In the genomic region with DNA sequence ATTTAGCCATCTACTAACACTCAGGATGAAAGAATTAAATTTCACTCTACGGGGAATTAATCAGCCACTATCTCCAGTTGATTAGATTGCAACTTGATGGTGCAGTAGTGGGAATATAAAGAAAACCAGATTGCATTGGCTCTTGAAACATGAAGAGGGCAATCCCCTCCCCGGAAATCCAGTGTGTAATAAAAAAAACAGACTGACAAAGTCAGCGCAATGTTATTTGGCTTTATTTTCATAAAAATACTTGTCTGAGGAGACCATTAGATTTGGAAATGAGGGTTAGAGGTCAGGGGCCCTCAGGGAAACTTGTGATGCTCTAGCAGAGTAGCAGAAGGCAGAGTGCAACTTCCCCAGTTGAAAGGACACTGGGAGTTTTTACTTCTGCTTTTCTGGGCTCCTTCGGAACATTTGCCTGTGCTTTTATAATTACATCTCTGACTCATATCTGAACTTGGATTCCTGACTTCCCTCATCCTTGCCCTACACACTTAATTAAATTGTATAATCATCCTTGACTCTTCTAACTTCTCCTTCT, we compare ENCODE assay signal across 8 cellular contexts.
A peak's percentile ranks its signal among the peaks of the same experiment; 100 is the strongest.
DNase-seq lines count a peak whose midpoint lies in the region; ATAC-seq and TF ChIP-seq lines count a peak whose summit lies in the region.

No MANE protein-coding gene starts in this region.

- POLR2A ChIA-PET in WTC11 (lab: Charles Lee) = no interaction called here

- H3K4me3 ChIP-seq in GM23338 (no peak overlapping the region), thoracic aorta (peak overlapping the region; percentile 30), prostate gland (no peak overlapping the region)

- no peaks in the 10 kb centered on the region for H4K20me1 ChIP-seq in GM23338 (replicated peaks; ENCODE audit: insufficient read depth)

- H3K27ac Mint-ChIP-seq in GM23338 = no peak overlapping the region
- no peak overlapping the region for H3K27ac Mint-ChIP-seq in WTC11
- H3K27ac Mint-ChIP-seq in activated naive CD4-positive, alpha-beta T cell treated with anti-CD3 and anti-CD28 coated beads, Interleukin-2, amount 10 ng/mL, durations not matched to agents 7 days and 5 days = no peak overlapping the region

- intact Hi-C loops in prostate gland (cut with DNase I) = no loop called here

- CTCF ChIA-PET in WTC11 (lab: Charles Lee) = interaction anchor here (1.4 to 3.0 kb wide), 3 partner anchors 8 to 265 kb away, joined by 5 to 9 read pairs (median 8); no protein-coding TSS in a partner anchor
- CTCF ChIA-PET in activated naive CD4-positive, alpha-beta T cell treated with anti-CD3 and anti-CD28 coated beads, Interleukin-2, amount 10 ng/mL, durations not matched to agents 7 days and 5 days (lab: Charles Lee) = no interaction called here

- H3K9me3 Mint-ChIP-seq in GM23338 (peaks cover 17% of the 10 kb centered on the region; the same call in 2 of the 3 replicates), WTC11 (peaks cover 27% of the 10 kb centered on the region)
- H3K9me3 Mint-ChIP-seq in activated naive CD4-positive, alpha-beta T cell treated with anti-CD3 and anti-CD28 coated beads, Interleukin-2, amount 10 ng/mL, durations not matched to agents 7 days and 5 days = peaks cover 4% of the 10 kb centered on the region

- H3K4me1 ChIP-seq in GM23338 (ENCODE audit: insufficient read depth) = peaks cover 20% of the 10 kb centered on the region
- peaks cover 16 to 44% of the 10 kb centered on the region in 2 donors for H3K4me1 ChIP-seq in thoracic aorta (ENCODE audit: control insufficient read depth in 1 of 2, low read depth in 2 of 2)
- H3K4me1 ChIP-seq in prostate gland (replicated peaks) = no peaks in the 10 kb centered on the region

- 0 out of 2 replicates have a peak overlapping the region, but pooled peaks have one; percentile 13 for H3K4me2 ChIP-seq in GM23338

- no peaks in the 10 kb centered on the region for H3K36me3 ChIP-seq in GM23338 (ENCODE audit: insufficient read depth)
- H3K36me3 ChIP-seq in thoracic aorta = no peaks in the 10 kb centered on the region
- H3K36me3 ChIP-seq in prostate gland = no peaks in the 10 kb centered on the region

- no peak for TF ChIP-seq POLR2A in prostate gland (IDR thresholded peaks at IDR 0.05)

- H3K27ac ChIP-seq in GM23338 (ENCODE audit: low read depth) (no peak overlapping the region), thoracic aorta (peak overlapping the region; percentile 32 to 70), prostate gland (no peak overlapping the region)

- WGBS in prostate gland = 53% methylated on average over 4 of the region's 4 CpGs

- ATAC-seq in GM23338 (no peak), thoracic aorta (ENCODE audit: insufficient number of reproducible peaks, low FRiP score, low read depth) (peak; percentile 82), WTC11 (no peak)

- no peaks in the 10 kb centered on the region for H3K27me3 Mint-ChIP-seq in GM23338 (ENCODE audit: insufficient read depth, low read depth, poor library complexity)
- no peaks in the 10 kb centered on the region for H3K27me3 Mint-ChIP-seq in WTC11 (ENCODE audit: low read depth)
- H3K27me3 Mint-ChIP-seq in activated naive CD4-positive, alpha-beta T cell treated with anti-CD3 and anti-CD28 coated beads, Interleukin-2, amount 10 ng/mL, durations not matched to agents 7 days and 5 days = no peaks in the 10 kb centered on the region

- peaks cover 16% of the 10 kb centered on the region for H3K4me1 Mint-ChIP-seq in GM23338
- H3K4me1 Mint-ChIP-seq in WTC11 = peaks cover 16% of the 10 kb centered on the region
- no peaks in the 10 kb centered on the region for H3K4me1 Mint-ChIP-seq in activated naive CD4-positive, alpha-beta T cell treated with anti-CD3 and anti-CD28 coated beads, Interleukin-2, amount 10 ng/mL, durations not matched to agents 7 days and 5 days

- H3K79me2 ChIP-seq in GM23338 (replicated peaks; ENCODE audit: insufficient read depth) = no peaks in the 10 kb centered on the region

- no peaks in the 10 kb centered on the region for H3K27me3 ChIP-seq in GM23338 (ENCODE audit: insufficient read depth)
- no peaks in the 10 kb centered on the region for H3K27me3 ChIP-seq in thoracic aorta (replicated peaks; ENCODE audit: insufficient read depth)
- no peaks in the 10 kb centered on the region for H3K27me3 ChIP-seq in prostate gland (replicated peaks; ENCODE audit: insufficient read depth)

- H3K9me3 ChIP-seq in thoracic aorta = no peaks in the 10 kb centered on the region
- H3K9me3 ChIP-seq in prostate gland = no peaks in the 10 kb centered on the region

- H3K4me3 Mint-ChIP-seq in GM23338 (no peak overlapping the region), WTC11 (no peak overlapping the region)
- no peak overlapping the region for H3K4me3 Mint-ChIP-seq in activated naive CD4-positive, alpha-beta T cell treated with anti-CD3 and anti-CD28 coated beads, Interleukin-2, amount 10 ng/mL, durations not matched to agents 7 days and 5 days

- peaks cover 3% of the 10 kb centered on the region; the same call in 1 of the 3 replicates for H3K36me3 Mint-ChIP-seq in GM23338 (ENCODE audit: low read depth)
- H3K36me3 Mint-ChIP-seq in WTC11 = peaks cover 22% of the 10 kb centered on the region
- H3K36me3 Mint-ChIP-seq in activated naive CD4-positive, alpha-beta T cell treated with anti-CD3 and anti-CD28 coated beads, Interleukin-2, amount 10 ng/mL, durations not matched to agents 7 days and 5 days = no peaks in the 10 kb centered on the region

- no peaks in the 10 kb centered on the region for H3K9me2 ChIP-seq in GM23338 (ENCODE audit: insufficient read depth)

- no peaks in the 10 kb centered on the region for H3F3A ChIP-seq in GM23338 (replicated peaks; ENCODE audit: low read depth)

- H2AFZ ChIP-seq in GM23338 = 0 out of 2 replicates have a peak overlapping the region, but pooled peaks have one; percentile 61

- no peak for DNase-seq in GM23338 (ENCODE audit: low spot score)
- peak; percentile 55 for DNase-seq in T1000 (lab: John Stamatoyannopoulos, UW)
- peak; percentile 65 for DNase-seq in iris pigment epithelial cell (ENCODE audit: low read depth)
- no peak for DNase-seq in thoracic aorta (ENCODE audit: low spot score)
- no peak for DNase-seq in WTC11 (ENCODE audit: low spot score)
- DNase-seq in stimulated activated CD4-positive, alpha-beta T cell treated with anti-CD3 and anti-CD28 coated beads, Interleukin-1b, Interleukin-23, amount 100 ng/mL, for 48 hours = no peak
- DNase-seq in prostate gland (ENCODE audit: low spot score) = no peak
- no peak for DNase-seq in activated naive CD4-positive, alpha-beta T cell treated with anti-CD3 and anti-CD28 coated beads, Interleukin-2, amount 10 ng/mL, durations not matched to agents 7 days and 5 days

- TF ChIP-seq CTCF in GM23338 (conservative IDR thresholded peaks at IDR 0.05; ENCODE audit: low read depth in 2 of 2) (no peak), thoracic aorta (IDR thresholded peaks at IDR 0.05) (no peak), WTC11 (IDR thresholded peaks at IDR 0.05) (no peak), prostate gland (IDR thresholded peaks at IDR 0.05) (no peak)

TF ChIP-seq in GM23338, 12 proteins besides CTCF, POLR2A, EP300 and RAD21 (continues in another document):
- TF ChIP-seq ZNF331 (CRISPR knock-in tag; IDR thresholded peaks at IDR 0.05; ENCODE audit: low read depth) = no peak
- no peak for TF ChIP-seq NANOG (IDR thresholded peaks at IDR 0.05; ENCODE audit: borderline replicate concordance)
- TF ChIP-seq JUNB (IDR thresholded peaks at IDR 0.05; ENCODE audit: unreplicated experiment) = no peak
- TF ChIP-seq, protein P1, sequence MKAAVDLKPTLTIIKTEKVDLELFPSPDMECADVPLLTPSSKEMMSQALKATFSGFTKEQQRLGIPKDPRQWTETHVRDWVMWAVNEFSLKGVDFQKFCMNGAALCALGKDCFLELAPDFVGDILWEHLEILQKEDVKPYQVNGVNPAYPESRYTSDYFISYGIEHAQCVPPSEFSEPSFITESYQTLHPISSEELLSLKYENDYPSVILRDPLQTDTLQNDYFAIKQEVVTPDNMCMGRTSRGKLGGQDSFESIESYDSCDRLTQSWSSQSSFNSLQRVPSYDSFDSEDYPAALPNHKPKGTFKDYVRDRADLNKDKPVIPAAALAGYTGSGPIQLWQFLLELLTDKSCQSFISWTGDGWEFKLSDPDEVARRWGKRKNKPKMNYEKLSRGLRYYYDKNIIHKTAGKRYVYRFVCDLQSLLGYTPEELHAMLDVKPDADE (IDR thresholded peaks at IDR 0.05) = no peak

TF ChIP-seq in WTC11, 78 proteins besides CTCF, POLR2A, EP300 and RAD21 (continues in another document):
- TF ChIP-seq ZNF317 (CRISPR knock-in tag; IDR thresholded peaks at IDR 0.05; ENCODE audit: borderline replicate concordance, low read depth) (no peak), NR1H2 (CRISPR knock-in tag; IDR thresholded peaks at IDR 0.05) (no peak)
- TF ChIP-seq, protein P2, sequence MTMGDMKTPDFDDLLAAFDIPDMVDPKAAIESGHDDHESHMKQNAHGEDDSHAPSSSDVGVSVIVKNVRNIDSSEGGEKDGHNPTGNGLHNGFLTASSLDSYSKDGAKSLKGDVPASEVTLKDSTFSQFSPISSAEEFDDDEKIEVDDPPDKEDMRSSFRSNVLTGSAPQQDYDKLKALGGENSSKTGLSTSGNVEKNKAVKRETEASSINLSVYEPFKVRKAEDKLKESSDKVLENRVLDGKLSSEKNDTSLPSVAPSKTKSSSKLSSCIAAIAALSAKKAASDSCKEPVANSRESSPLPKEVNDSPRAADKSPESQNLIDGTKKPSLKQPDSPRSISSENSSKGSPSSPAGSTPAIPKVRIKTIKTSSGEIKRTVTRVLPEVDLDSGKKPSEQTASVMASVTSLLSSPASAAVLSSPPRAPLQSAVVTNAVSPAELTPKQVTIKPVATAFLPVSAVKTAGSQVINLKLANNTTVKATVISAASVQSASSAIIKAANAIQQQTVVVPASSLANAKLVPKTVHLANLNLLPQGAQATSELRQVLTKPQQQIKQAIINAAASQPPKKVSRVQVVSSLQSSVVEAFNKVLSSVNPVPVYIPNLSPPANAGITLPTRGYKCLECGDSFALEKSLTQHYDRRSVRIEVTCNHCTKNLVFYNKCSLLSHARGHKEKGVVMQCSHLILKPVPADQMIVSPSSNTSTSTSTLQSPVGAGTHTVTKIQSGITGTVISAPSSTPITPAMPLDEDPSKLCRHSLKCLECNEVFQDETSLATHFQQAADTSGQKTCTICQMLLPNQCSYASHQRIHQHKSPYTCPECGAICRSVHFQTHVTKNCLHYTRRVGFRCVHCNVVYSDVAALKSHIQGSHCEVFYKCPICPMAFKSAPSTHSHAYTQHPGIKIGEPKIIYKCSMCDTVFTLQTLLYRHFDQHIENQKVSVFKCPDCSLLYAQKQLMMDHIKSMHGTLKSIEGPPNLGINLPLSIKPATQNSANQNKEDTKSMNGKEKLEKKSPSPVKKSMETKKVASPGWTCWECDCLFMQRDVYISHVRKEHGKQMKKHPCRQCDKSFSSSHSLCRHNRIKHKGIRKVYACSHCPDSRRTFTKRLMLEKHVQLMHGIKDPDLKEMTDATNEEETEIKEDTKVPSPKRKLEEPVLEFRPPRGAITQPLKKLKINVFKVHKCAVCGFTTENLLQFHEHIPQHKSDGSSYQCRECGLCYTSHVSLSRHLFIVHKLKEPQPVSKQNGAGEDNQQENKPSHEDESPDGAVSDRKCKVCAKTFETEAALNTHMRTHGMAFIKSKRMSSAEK (CRISPR knock-in tag; IDR thresholded peaks at IDR 0.05; ENCODE audit: borderline replicate concordance) = no peak

Comparison
In these comparisons a context has a peak if more than half of its experiments do, and no peak if none do; other contexts are left out.
1. DNase-seq: peak in T1000 (single experiment) and iris pigment epithelial cell (single experiment); none in GM23338 (single experiment), thoracic aorta (single experiment), WTC11 (single experiment), stimulated activated CD4-positive, alpha-beta T cell treated with anti-CD3 and anti-CD28 coated beads, Interleukin-1b, Interleukin-23, amount 100 ng/mL, for 48 hours (single experiment), prostate gland (single experiment) and activated naive CD4-positive, alpha-beta T cell treated with anti-CD3 and anti-CD28 coated beads, Interleukin-2, amount 10 ng/mL, durations not matched to agents 7 days and 5 days (single experiment).
2. H3K27ac ChIP-seq: peak in thoracic aorta (2 of 2); none in GM23338 (single experiment) and prostate gland (0 of 2).